Comparison of ENCODE assay signal across 15 cellular contexts in genomic region chr18:46422552-46423055, GRCh38.
DNase-seq lines count a peak whose midpoint lies in the region; ATAC-seq and TF ChIP-seq lines count a peak whose summit lies in the region.
"Had no signal": no experiment of that assay in that cellular context is flagged by ENCODE, and none has a peak within 500 bp of the region (broad histone marks: within the 10 kb centered on the region; RNA-seq: fewer than 3 reads in every experiment).

No MANE protein-coding gene starts in this region.

- H3K27ac Mint-ChIP-seq in nephron = peak overlapping the region in 2 of 3 experiments; percentile 9 to 76
- H3K27ac Mint-ChIP-seq in CD4-positive, alpha-beta memory T cell = peak overlapping the region in 1 of 7 donors; percentile 72

- peaks cover 71% of the 10 kb centered on the region for H3K4me1 Mint-ChIP-seq in nephron
- peaks cover 2 to 4% (median 4%) of the 10 kb centered on the region in 4 donors for H3K4me1 Mint-ChIP-seq in CD4-positive, alpha-beta memory T cell

- 70 to 83% methylated on average over 4 of the region's 4 CpGs for whole genome bisulfite sequencing in esophagus, 2 donors

- no peak for TF ChIP-seq RAD21 in HCT116 (IDR thresholded peaks at IDR 0.05; ENCODE audit: low read depth)

- intact Hi-C loops in HCT116 (cut with micrococcal nuclease) (no loop called here), PC-9 (cut with micrococcal nuclease; ENCODE audit: unreplicated experiment) (no loop called here), A673 (cut with micrococcal nuclease; ENCODE audit: unreplicated experiment) (no loop called here)
- intact Hi-C loops in CD4-positive, alpha-beta memory T cell (cut with micrococcal nuclease) = no loop called here

- H3K36me3 ChIP-seq in HCT116 (ENCODE audit: control insufficient read depth in 1 of 2, insufficient read depth in 2 of 2, low read length in 2 of 2) (no peaks in the 10 kb centered on the region), PC-9 (ENCODE audit: low read depth) (no peaks in the 10 kb centered on the region; the same call in 1 of the 2 replicates), esophagus (ENCODE audit: control insufficient read depth in 2 of 2, insufficient read depth in 2 of 2, low read length in 1 of 2) (no peaks in the 10 kb centered on the region), A673 (ENCODE audit: insufficient read depth, low read length, poor library complexity, severe bottlenecking) (no peaks in the 10 kb centered on the region)
- H3K36me3 ChIP-seq in CD4-positive, alpha-beta memory T cell (ENCODE audit: insufficient read depth, low read length) = no peaks in the 10 kb centered on the region
- H3K36me3 ChIP-seq: HAP-1, SJCRH30 had no signal

- peaks cover 10 to 11% of the 10 kb centered on the region in 2 experiments for H3K4me1 ChIP-seq in HCT116 (ENCODE audit: control insufficient read depth in 1 of 2, insufficient read depth in 2 of 2, low read length in 2 of 2)
- H3K4me1 ChIP-seq in PC-9 (replicated peaks; ENCODE audit: insufficient read depth) = peaks cover 17% of the 10 kb centered on the region
- H3K4me1 ChIP-seq in esophagus (ENCODE audit: control insufficient read depth in 2 of 2, insufficient read depth in 2 of 2, low read length in 1 of 2) = peaks cover 0 to 6% of the 10 kb centered on the region in 2 donors
- no peaks in the 10 kb centered on the region for H3K4me1 ChIP-seq in A673 (ENCODE audit: insufficient read depth, low read length, poor library complexity, severe bottlenecking)
- H3K4me1 ChIP-seq in CD4-positive, alpha-beta memory T cell (ENCODE audit: insufficient read depth, low read length) = no peaks in the 10 kb centered on the region
- H3K4me1 ChIP-seq: HAP-1 had no signal

- peaks cover 1% of the 10 kb centered on the region for H3K27me3 Mint-ChIP-seq in nephron (ENCODE audit: low read depth)
- H3K27me3 Mint-ChIP-seq in CD4-positive, alpha-beta memory T cell = peaks cover 2 to 5% of the 10 kb centered on the region in 2 donors

- BruUV-seq in HCT116 (replicated peaks; lab: Mats Ljungman, UMichigan) = no TSS peak
- no TSS peak for BruUV-seq in PC-9 (replicated peaks; lab: Mats Ljungman, UMichigan)
- BruUV-seq in A673 (replicated peaks; lab: Mats Ljungman, UMichigan) = no TSS peak

- no peak for TF ChIP-seq POLR2A in HCT116 (IDR thresholded peaks at IDR 0.05; ENCODE audit: borderline replicate concordance, extremely low read depth, insufficient read depth, insufficient read length)

- POLR2A ChIA-PET in HCT116 (lab: Charles Lee) (no interaction called here), PC-9 (lab: Charles Lee; ENCODE audit: unreplicated experiment) (no interaction called here), A673 (lab: Charles Lee; ENCODE audit: low non-redundant PET) (no interaction called here)
- POLR2A ChIA-PET in CD4-positive, alpha-beta memory T cell (lab: Charles Lee; ENCODE audit: partially characterized antibody) = no interaction called here

- peak overlapping the region in 1 of 3 experiments; percentile 4 for H3K4me3 Mint-ChIP-seq in nephron
- no peak overlapping the region for H3K4me3 Mint-ChIP-seq in CD4-positive, alpha-beta memory T cell

- no peaks in the 10 kb centered on the region for H3F3A ChIP-seq in PC-9 (ENCODE audit: insufficient read depth, low read depth)

- no peak overlapping the region for H3K9ac ChIP-seq in HCT116 (ENCODE audit: low read length)

- H3K27me3 ChIP-seq in HCT116 (ENCODE audit: insufficient read depth, low read length) (no peaks in the 10 kb centered on the region), PC-9 (ENCODE audit: insufficient read depth, low read depth) (no peaks in the 10 kb centered on the region), esophagus (ENCODE audit: control insufficient read depth in 1 of 2, insufficient read depth in 2 of 2, low read length in 2 of 2) (no peaks in the 10 kb centered on the region), A673 (replicated peaks; ENCODE audit: insufficient read depth, low read depth, low read length, poor library complexity) (no peaks in the 10 kb centered on the region)
- H3K27me3 ChIP-seq in CD4-positive, alpha-beta memory T cell (ENCODE audit: insufficient read depth, low read length) = no peaks in the 10 kb centered on the region
- H3K27me3 ChIP-seq: SJCRH30 had no signal

- H3K9me2 ChIP-seq in HCT116 (ENCODE audit: insufficient read depth) (no peaks in the 10 kb centered on the region), PC-9 (ENCODE audit: insufficient read depth) (no peaks in the 10 kb centered on the region)

- H3K36me3 Mint-ChIP-seq in nephron (ENCODE audit: low read depth) = no peaks in the 10 kb centered on the region
- H3K36me3 Mint-ChIP-seq in CD4-positive, alpha-beta memory T cell = no peaks in the 10 kb centered on the region

- no peak for ATAC-seq in HCT116

- no peak overlapping the region for H3K4me3 ChIP-seq in HCT116 (replicated peaks in 1 of 2; ENCODE audit: low read depth in 1 of 2, low read length in 2 of 2)
- no peak overlapping the region for H3K4me3 ChIP-seq in PC-9
- H3K4me3 ChIP-seq in esophagus (ENCODE audit: low read depth in 1 of 2, low read length in 2 of 2) = no peak overlapping the region
- no peak overlapping the region for H3K4me3 ChIP-seq in A673 (ENCODE audit: low read depth, low read length, poor library complexity, severe bottlenecking)
- no peak overlapping the region for H3K4me3 ChIP-seq in CD4-positive, alpha-beta memory T cell (ENCODE audit: low read length in 2 of 2)
- H3K4me3 ChIP-seq: HAP-1, SJCRH30 had no signal

- TF ChIP-seq CTCF in HCT116 (IDR thresholded peaks at IDR 0.05 in 2 of 3, conservative IDR thresholded peaks at IDR 0.05 in 1 of 3; ENCODE audit: borderline replicate concordance in 1 of 3, insufficient read depth in 1 of 3, low read depth in 2 of 3, low read length in 2 of 3) (no peak), PC-9 (conservative IDR thresholded peaks at IDR 0.05) (no peak), nephron (IDR thresholded peaks at IDR 0.05; ENCODE audit: unreplicated experiment in 3 of 3) (no peak), A673 (conservative IDR thresholded peaks at IDR 0.05; ENCODE audit: low read depth, low read length) (no peak)

- CTCF ChIA-PET in HCT116 (lab: Charles Lee) (no interaction called here), PC-9 (lab: Charles Lee) (no interaction called here), A673 (lab: Charles Lee) (no interaction called here)
- CTCF ChIA-PET in CD4-positive, alpha-beta memory T cell (lab: Charles Lee; ENCODE audit: partially characterized antibody) = interaction anchor here (1.3 kb wide), 2 partner anchors 10 to 12 kb away, joined by 3 to 4 read pairs; no protein-coding TSS in a partner anchor

- DNase-seq in HCT116 (ENCODE audit: low read depth, low spot score) (no peak), PC-9 (no peak), A673 (ENCODE audit: low spot score) (no peak)
- no peak for DNase-seq in central memory CD4-positive, alpha-beta T cell
- DNase-seq in activated CD4-positive, alpha-beta T cell treated with anti-CD3 and anti-CD28 coated beads for 4 hours = no peak
- DNase-seq in CD4-positive, alpha-beta memory T cell = no peak
- DNase-seq: DMS 273 treated with DMSO at 0.1 percent for 48 hours, IMR-90, NCI-H1417, NCI-H1930, NCI-H774, SJCRH30 had no signal

- H2AFZ ChIP-seq in HCT116 (ENCODE audit: low read depth, low read length, poor library complexity, severe bottlenecking) (no peak overlapping the region), PC-9 (no peak overlapping the region)

- no peaks in the 10 kb centered on the region for H3K9me3 ChIP-seq in HCT116 (ENCODE audit: control insufficient read depth in 1 of 2, insufficient read depth in 1 of 2, low read depth in 1 of 2, low read length in 2 of 2)
- no peaks in the 10 kb centered on the region for H3K9me3 ChIP-seq in PC-9 (ENCODE audit: insufficient read depth, low read depth)
- no peaks in the 10 kb centered on the region for H3K9me3 ChIP-seq in esophagus (ENCODE audit: control insufficient read depth in 2 of 2, insufficient read depth in 1 of 2, low read depth in 1 of 2, low read length in 1 of 2)
- H3K9me3 ChIP-seq in A673 (ENCODE audit: low read depth, low read length, poor library complexity, severe bottlenecking) = no peaks in the 10 kb centered on the region
- H3K9me3 ChIP-seq in CD4-positive, alpha-beta memory T cell (ENCODE audit: control insufficient read depth in 1 of 2, low read length in 2 of 2) = no peaks in the 10 kb centered on the region
- H3K9me3 ChIP-seq: HAP-1, SJCRH30 had no signal

- H3K9me3 Mint-ChIP-seq in nephron = no peaks in the 10 kb centered on the region
- H3K9me3 Mint-ChIP-seq in CD4-positive, alpha-beta memory T cell = peaks cover 0 to 2% (median 0%) of the 10 kb centered on the region in 8 donors

- H3K79me2 ChIP-seq in HCT116 (ENCODE audit: insufficient read depth, low read length) (no peaks in the 10 kb centered on the region), PC-9 (ENCODE audit: low read depth) (no peaks in the 10 kb centered on the region)

- H3K27ac ChIP-seq in HCT116 (ENCODE audit: low read depth, low read length) (no peak overlapping the region), PC-9 (peak overlapping the region; percentile 39), esophagus (ENCODE audit: low read depth in 2 of 2, low read length in 1 of 2) (peak overlapping the region; percentile 8 to 15), A673 (ENCODE audit: low read depth, low read length, poor library complexity, severe bottlenecking) (no peak overlapping the region)
- H3K27ac ChIP-seq in CD4-positive, alpha-beta memory T cell (ENCODE audit: low read depth, low read length) = no peak overlapping the region
- H3K27ac ChIP-seq: SJCRH30 had no signal

- no peaks in the 10 kb centered on the region for H4K20me1 ChIP-seq in HCT116 (ENCODE audit: insufficient read depth)
- peaks cover 9% of the 10 kb centered on the region; the same call in 1 of the 2 replicates for H4K20me1 ChIP-seq in PC-9 (ENCODE audit: insufficient read depth)

- no peak overlapping the region for H3K4me2 ChIP-seq in HCT116 (ENCODE audit: low read length)
- H3K4me2 ChIP-seq in PC-9 = no peak overlapping the region

- RAD21 ChIA-PET in HCT116 (lab: Charles Lee; ENCODE audit: low non-redundant PET in 1 of 2, low total read pairs in 2 of 2, uncharacterized antibody in 2 of 2, unreplicated experiment in 2 of 2) = no interaction called here

TF ChIP-seq in HCT116, 20 proteins besides CTCF, POLR2A, EP300 and RAD21 (continues in another document):
- TF ChIP-seq, protein P1, sequence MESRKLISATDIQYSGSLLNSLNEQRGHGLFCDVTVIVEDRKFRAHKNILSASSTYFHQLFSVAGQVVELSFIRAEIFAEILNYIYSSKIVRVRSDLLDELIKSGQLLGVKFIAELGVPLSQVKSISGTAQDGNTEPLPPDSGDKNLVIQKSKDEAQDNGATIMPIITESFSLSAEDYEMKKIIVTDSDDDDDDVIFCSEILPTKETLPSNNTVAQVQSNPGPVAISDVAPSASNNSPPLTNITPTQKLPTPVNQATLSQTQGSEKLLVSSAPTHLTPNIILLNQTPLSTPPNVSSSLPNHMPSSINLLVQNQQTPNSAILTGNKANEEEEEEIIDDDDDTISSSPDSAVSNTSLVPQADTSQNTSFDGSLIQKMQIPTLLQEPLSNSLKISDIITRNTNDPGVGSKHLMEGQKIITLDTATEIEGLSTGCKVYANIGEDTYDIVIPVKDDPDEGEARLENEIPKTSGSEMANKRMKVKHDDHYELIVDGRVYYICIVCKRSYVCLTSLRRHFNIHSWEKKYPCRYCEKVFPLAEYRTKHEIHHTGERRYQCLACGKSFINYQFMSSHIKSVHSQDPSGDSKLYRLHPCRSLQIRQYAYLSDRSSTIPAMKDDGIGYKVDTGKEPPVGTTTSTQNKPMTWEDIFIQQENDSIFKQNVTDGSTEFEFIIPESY (IDR thresholded peaks at IDR 0.05; ENCODE audit: extremely low read depth, insufficient replicate concordance, low read length) = no peak

Comparison
In these comparisons a context has a peak if more than half of its experiments do, and no peak if none do; other contexts are left out.
1. H3K27ac ChIP-seq: peak in PC-9 (single experiment) and esophagus (2 of 2); none in HCT116 (single experiment), A673 (single experiment) and CD4-positive, alpha-beta memory T cell (single experiment).